1 cellular context compared by ENCODE assay signal in the genomic region with DNA sequence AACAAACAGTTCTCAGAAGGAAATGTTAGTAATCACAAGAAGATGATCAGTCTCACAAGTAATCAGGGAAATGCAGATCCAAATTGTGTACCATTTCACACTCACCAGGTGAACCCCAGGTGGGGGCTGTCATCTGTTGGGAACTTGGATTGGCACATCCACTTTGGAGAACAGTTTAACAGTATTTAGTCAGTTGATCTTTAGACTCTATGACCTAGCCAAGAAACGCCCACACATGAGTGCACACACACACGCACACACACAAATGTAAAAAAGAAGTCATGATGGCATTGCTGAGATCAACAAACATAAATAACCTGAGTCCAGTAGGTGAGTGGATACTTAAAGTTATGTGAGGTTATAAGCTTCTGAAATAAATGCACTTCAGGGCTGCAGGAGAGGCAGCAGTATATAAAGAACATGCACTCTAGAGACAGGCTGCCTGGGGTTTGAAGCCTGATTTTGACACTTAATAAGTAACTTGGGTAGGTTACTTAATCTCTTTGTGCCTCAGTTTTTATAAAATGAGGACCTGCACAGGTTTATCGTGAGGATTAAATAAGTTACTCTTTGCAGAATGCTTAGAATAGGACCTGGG.
TF ChIP-seq lines count a peak whose summit lies in the region.

No MANE protein-coding gene starts in this region.

TF ChIP-seq in K562, 482 proteins besides CTCF, POLR2A, EP300 and RAD21:
- TF ChIP-seq KDM5B (IDR thresholded peaks at IDR 0.05; ENCODE audit: insufficient replicate concordance, low read depth, low read length) (no peak), EGR1 (conservative IDR thresholded peaks at IDR 0.05) (peak; percentile 46)
